ENCODE assay signal across 1 cellular context in genomic region chr16:70656712-70657263, GRCh38.
TF ChIP-seq lines count a peak whose summit lies in the region.

No MANE protein-coding gene starts in this region.

TF ChIP-seq in HepG2, 621 proteins besides CTCF, POLR2A, EP300 and RAD21 (continued from another document and continues in another):
- peak; percentile 57 for TF ChIP-seq FOXA3 (CRISPR knock-in tag; IDR thresholded peaks at IDR 0.05)
- TF ChIP-seq MYC (CRISPR knock-in tag; IDR thresholded peaks at IDR 0.05; ENCODE audit: borderline replicate concordance): peak; percentile 91
- peak; percentile 67; the same call in 1 of the 2 replicates for TF ChIP-seq MYPOP (CRISPR knock-in tag; IDR thresholded peaks at IDR 0.05)
- no peak for TF ChIP-seq ZNF510 (CRISPR knock-in tag; IDR thresholded peaks at IDR 0.05; ENCODE audit: low read depth)
- no peak for TF ChIP-seq ZBTB8A (CRISPR knock-in tag; IDR thresholded peaks at IDR 0.05; ENCODE audit: borderline replicate concordance, low read depth)
- no peak for TF ChIP-seq NR3C1 (CRISPR knock-in tag; IDR thresholded peaks at IDR 0.05)
- TF ChIP-seq SMAD1 (CRISPR knock-in tag; IDR thresholded peaks at IDR 0.05; ENCODE audit: borderline replicate concordance, low read depth): 0 out of 2 replicates have a peak, but pooled peaks have one; percentile 40
- TF ChIP-seq ZGPAT (CRISPR knock-in tag; IDR thresholded peaks at IDR 0.05): peak; percentile 76; the same call in 1 of the 2 replicates
- TF ChIP-seq BRD4 (CRISPR knock-in tag; IDR thresholded peaks at IDR 0.05): 0 out of 2 replicates have a peak, but pooled peaks have one; percentile 49
- TF ChIP-seq ZEB1 (IDR thresholded peaks at IDR 0.05; ENCODE audit: insufficient replicate concordance, low read depth): no peak
- TF ChIP-seq ZNF761 (CRISPR knock-in tag; conservative IDR thresholded peaks at IDR 0.05): no peak; the same call in 1 of the 2 replicates
- 0 out of 2 replicates have a peak, but pooled peaks have one; percentile 16 for TF ChIP-seq FOXJ3 (CRISPR knock-in tag; IDR thresholded peaks at IDR 0.05; ENCODE audit: borderline replicate concordance)
- no peak; the same call in 1 of the 2 replicates for TF ChIP-seq LBX2 (CRISPR knock-in tag; IDR thresholded peaks at IDR 0.05; ENCODE audit: borderline replicate concordance)
- peak; percentile 86 for TF ChIP-seq ZMAT3 (CRISPR knock-in tag; conservative IDR thresholded peaks at IDR 0.05)
- TF ChIP-seq ZBTB40 (IDR thresholded peaks at IDR 0.05): no peak
- peak; percentile 70; the same call in 1 of the 2 replicates for TF ChIP-seq ZBTB40 (CRISPR knock-in tag; IDR thresholded peaks at IDR 0.05)
- TF ChIP-seq ZNF850 (CRISPR knock-in tag; conservative IDR thresholded peaks at IDR 0.05): no peak
- peak; percentile 60 for TF ChIP-seq ARID5B (CRISPR knock-in tag; IDR thresholded peaks at IDR 0.05)
- TF ChIP-seq TBP (CRISPR knock-in tag; IDR thresholded peaks at IDR 0.05): no peak
- TF ChIP-seq ZNF143 (CRISPR knock-in tag; IDR thresholded peaks at IDR 0.05): peak; percentile 36; the same call in 1 of the 2 replicates
- TF ChIP-seq ZNF607 (CRISPR knock-in tag; IDR thresholded peaks at IDR 0.05; ENCODE audit: borderline replicate concordance): peak; percentile 80
- no peak for TF ChIP-seq ZNF776 (CRISPR knock-in tag; IDR thresholded peaks at IDR 0.05)
- TF ChIP-seq ZNF317 (CRISPR knock-in tag; IDR thresholded peaks at IDR 0.05): peak; percentile 50; the same call in 1 of the 2 replicates
- 0 out of 2 replicates have a peak, but pooled peaks have one; percentile 7 for TF ChIP-seq RARA (CRISPR knock-in tag; IDR thresholded peaks at IDR 0.05)
- no peak for TF ChIP-seq MATR3 (CRISPR knock-in tag; IDR thresholded peaks at IDR 0.05)
- no peak for TF ChIP-seq KLF15 (CRISPR knock-in tag; IDR thresholded peaks at IDR 0.05; ENCODE audit: borderline replicate concordance)
- peak; percentile 91; the same call in 1 of the 2 replicates for TF ChIP-seq ZFP41 (CRISPR knock-in tag; IDR thresholded peaks at IDR 0.05; ENCODE audit: borderline replicate concordance)
- peak; percentile 72; the same call in 1 of the 2 replicates for TF ChIP-seq ZBTB4 (CRISPR knock-in tag; IDR thresholded peaks at IDR 0.05; ENCODE audit: borderline replicate concordance)
- TF ChIP-seq MXD3 (CRISPR knock-in tag; IDR thresholded peaks at IDR 0.05): no peak
- peak; percentile 96 for TF ChIP-seq BCL3 (CRISPR knock-in tag; IDR thresholded peaks at IDR 0.05)
- peak; percentile 21; the same call in 1 of the 2 replicates for TF ChIP-seq TFDP1 (CRISPR knock-in tag; IDR thresholded peaks at IDR 0.05; ENCODE audit: borderline replicate concordance)
- TF ChIP-seq POLR2G (IDR thresholded peaks at IDR 0.05; ENCODE audit: low read depth, low read length): peak; percentile 61
- peak; percentile 90; the same call in 1 of the 2 replicates for TF ChIP-seq ZSCAN21 (CRISPR knock-in tag; IDR thresholded peaks at IDR 0.05; ENCODE audit: borderline replicate concordance)
- no peak for TF ChIP-seq ZNF660 (CRISPR knock-in tag; IDR thresholded peaks at IDR 0.05; ENCODE audit: borderline replicate concordance, low read depth)
- 0 out of 2 replicates have a peak, but pooled peaks have one; percentile 66 for TF ChIP-seq ZFP36L1 (CRISPR knock-in tag; IDR thresholded peaks at IDR 0.05)
- peak; percentile 59; the same call in 1 of the 2 replicates for TF ChIP-seq ZNF749 (CRISPR knock-in tag; IDR thresholded peaks at IDR 0.05; ENCODE audit: borderline replicate concordance)
